1 cellular context compared by ENCODE assay signal in genomic region chr18:49944681-49945080, GRCh38.
TF ChIP-seq lines count a peak whose summit lies in the region.

No MANE protein-coding gene starts in this region.

TF ChIP-seq in IMR-90, 13 proteins besides CTCF, POLR2A, EP300 and RAD21 (continued from another document):
- no peak for TF ChIP-seq USF2 (IDR thresholded peaks at IDR 0.05; ENCODE audit: low read depth, low read length)
- no peak for TF ChIP-seq NFE2L2 (IDR thresholded peaks at IDR 0.05; ENCODE audit: low read depth, low read length)
- TF ChIP-seq FOS (IDR thresholded peaks at IDR 0.05; ENCODE audit: low read depth, low read length): no peak
- no peak for TF ChIP-seq CHD1 (IDR thresholded peaks at IDR 0.05; ENCODE audit: low read depth, low read length)
